In the genomic region with DNA sequence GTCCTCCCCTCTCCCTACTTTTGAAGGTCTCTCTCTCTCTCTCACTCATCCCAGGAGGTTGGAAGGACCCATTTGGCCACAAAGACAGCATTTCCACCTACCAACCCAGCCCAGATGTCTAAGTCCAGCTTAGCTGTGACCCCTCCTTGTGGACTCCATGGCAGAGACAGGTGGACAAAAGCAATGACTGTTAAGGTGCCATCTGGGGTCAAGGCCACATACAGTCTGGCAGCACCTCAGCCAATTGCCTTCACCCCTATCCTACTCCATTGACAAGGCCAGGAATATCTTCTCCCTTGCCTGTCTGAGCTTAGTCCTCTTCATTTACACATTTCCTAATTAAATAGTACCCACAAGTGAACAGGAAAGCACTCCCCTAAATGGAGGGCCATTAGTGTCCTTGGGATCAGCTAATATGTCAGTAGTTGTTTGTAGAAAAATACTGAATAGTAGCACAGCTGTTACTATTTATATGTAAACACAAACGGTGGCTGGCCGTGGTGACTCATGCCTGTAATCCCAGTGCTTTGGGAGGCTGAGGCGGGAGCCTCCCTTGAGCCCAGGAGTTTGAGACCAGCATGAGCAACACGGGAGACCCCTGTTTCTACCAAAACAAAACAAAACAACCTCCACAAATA, we compare ENCODE assay signal across 1 cellular context.
TF ChIP-seq lines count a peak whose summit lies in the region.

No MANE protein-coding gene starts in this region.

TF ChIP-seq in HepG2, 621 proteins besides CTCF, POLR2A, EP300 and RAD21 (continued from another document and continues in another):
- TF ChIP-seq ZNF407 (CRISPR knock-in tag; IDR thresholded peaks at IDR 0.05; ENCODE audit: not compliant biosample characterization) (no peak), SOX6 (IDR thresholded peaks at IDR 0.05) (no peak), SOX6 (CRISPR knock-in tag; IDR thresholded peaks at IDR 0.05) (peak; percentile 96), SMYD3 (CRISPR knock-in tag; IDR thresholded peaks at IDR 0.05) (peak; percentile 90; the same call in 1 of the 2 replicates), ZNF891 (CRISPR knock-in tag; IDR thresholded peaks at IDR 0.05) (no peak; the same call in 1 of the 2 replicates), MAZ (IDR thresholded peaks at IDR 0.05; ENCODE audit: borderline replicate concordance, low read depth, low read length) (no peak), MAZ (CRISPR knock-in tag; IDR thresholded peaks at IDR 0.05; ENCODE audit: low read depth) (0 out of 2 replicates have a peak, but pooled peaks have one; percentile 7), JUND (CRISPR knock-in tag; IDR thresholded peaks at IDR 0.05) (peak; percentile 94), PHF8 (CRISPR knock-in tag; IDR thresholded peaks at IDR 0.05) (0 out of 2 replicates have a peak, but pooled peaks have one; percentile 13), SNAPC2 (CRISPR knock-in tag; IDR thresholded peaks at IDR 0.05) (no peak), FOXM1 (CRISPR knock-in tag; IDR thresholded peaks at IDR 0.05) (no peak), PHF21A (CRISPR knock-in tag; IDR thresholded peaks at IDR 0.05) (peak; percentile 67), ZNF543 (CRISPR knock-in tag; IDR thresholded peaks at IDR 0.05) (no peak), ATF7 (IDR thresholded peaks at IDR 0.05) (no peak), ATF7 (CRISPR knock-in tag; IDR thresholded peaks at IDR 0.05) (peak; percentile 67; the same call in 1 of the 2 replicates), KLF9 (CRISPR knock-in tag; IDR thresholded peaks at IDR 0.05; ENCODE audit: low read depth) (no peak), HOMEZ (CRISPR knock-in tag; IDR thresholded peaks at IDR 0.05; ENCODE audit: low read depth) (peak; percentile 38; the same call in 1 of the 2 replicates), ZNF546 (CRISPR knock-in tag; conservative IDR thresholded peaks at IDR 0.05) (no peak), NKX3-1 (CRISPR knock-in tag; IDR thresholded peaks at IDR 0.05) (no peak), ZNF766 (CRISPR knock-in tag; IDR thresholded peaks at IDR 0.05; ENCODE audit: borderline replicate concordance) (no peak), ZFAT (CRISPR knock-in tag; conservative IDR thresholded peaks at IDR 0.05) (no peak), KDM4B (CRISPR knock-in tag; IDR thresholded peaks at IDR 0.05) (no peak), PBX2 (CRISPR knock-in tag; IDR thresholded peaks at IDR 0.05) (no peak), ZNF572 (CRISPR knock-in tag; IDR thresholded peaks at IDR 0.05) (no peak), KLF15 (CRISPR knock-in tag; IDR thresholded peaks at IDR 0.05; ENCODE audit: borderline replicate concordance) (no peak), ZNF256 (CRISPR knock-in tag; conservative IDR thresholded peaks at IDR 0.05) (no peak), NFATC3 (CRISPR knock-in tag; IDR thresholded peaks at IDR 0.05) (no peak), ZZZ3 (CRISPR knock-in tag; IDR thresholded peaks at IDR 0.05; ENCODE audit: borderline replicate concordance) (0 out of 2 replicates have a peak, but pooled peaks have one; percentile 16), ZNF563 (CRISPR knock-in tag; IDR thresholded peaks at IDR 0.05) (no peak), MAFK (conservative IDR thresholded peaks at IDR 0.05 in 1 of 2, IDR thresholded peaks at IDR 0.05 in 1 of 2; ENCODE audit: low read length in 2 of 2) (peak in 1 of 2 experiments; percentile 74; a peak in 1 of 4 replicates), AKAP8 (CRISPR knock-in tag; IDR thresholded peaks at IDR 0.05) (0 out of 2 replicates have a peak, but pooled peaks have one; percentile 44), CREB1 (IDR thresholded peaks at IDR 0.05) (no peak), CREB1 (CRISPR knock-in tag; IDR thresholded peaks at IDR 0.05) (peak; percentile 57; the same call in 1 of the 2 replicates), ZNF121 (CRISPR knock-in tag; IDR thresholded peaks at IDR 0.05) (peak; percentile 49; the same call in 1 of the 2 replicates)
- TF ChIP-seq, protein P1, sequence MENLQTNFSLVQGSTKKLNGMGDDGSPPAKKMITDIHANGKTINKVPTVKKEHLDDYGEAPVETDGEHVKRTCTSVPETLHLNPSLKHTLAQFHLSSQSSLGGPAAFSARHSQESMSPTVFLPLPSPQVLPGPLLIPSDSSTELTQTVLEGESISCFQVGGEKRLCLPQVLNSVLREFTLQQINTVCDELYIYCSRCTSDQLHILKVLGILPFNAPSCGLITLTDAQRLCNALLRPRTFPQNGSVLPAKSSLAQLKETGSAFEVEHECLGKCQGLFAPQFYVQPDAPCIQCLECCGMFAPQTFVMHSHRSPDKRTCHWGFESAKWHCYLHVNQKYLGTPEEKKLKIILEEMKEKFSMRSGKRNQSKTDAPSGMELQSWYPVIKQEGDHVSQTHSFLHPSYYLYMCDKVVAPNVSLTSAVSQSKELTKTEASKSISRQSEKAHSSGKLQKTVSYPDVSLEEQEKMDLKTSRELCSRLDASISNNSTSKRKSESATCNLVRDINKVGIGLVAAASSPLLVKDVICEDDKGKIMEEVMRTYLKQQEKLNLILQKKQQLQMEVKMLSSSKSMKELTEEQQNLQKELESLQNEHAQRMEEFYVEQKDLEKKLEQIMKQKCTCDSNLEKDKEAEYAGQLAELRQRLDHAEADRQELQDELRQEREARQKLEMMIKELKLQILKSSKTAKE (CRISPR knock-in tag; IDR thresholded peaks at IDR 0.05; ENCODE audit: borderline replicate concordance), result peak; percentile 96
- TF ChIP-seq, protein P2, sequence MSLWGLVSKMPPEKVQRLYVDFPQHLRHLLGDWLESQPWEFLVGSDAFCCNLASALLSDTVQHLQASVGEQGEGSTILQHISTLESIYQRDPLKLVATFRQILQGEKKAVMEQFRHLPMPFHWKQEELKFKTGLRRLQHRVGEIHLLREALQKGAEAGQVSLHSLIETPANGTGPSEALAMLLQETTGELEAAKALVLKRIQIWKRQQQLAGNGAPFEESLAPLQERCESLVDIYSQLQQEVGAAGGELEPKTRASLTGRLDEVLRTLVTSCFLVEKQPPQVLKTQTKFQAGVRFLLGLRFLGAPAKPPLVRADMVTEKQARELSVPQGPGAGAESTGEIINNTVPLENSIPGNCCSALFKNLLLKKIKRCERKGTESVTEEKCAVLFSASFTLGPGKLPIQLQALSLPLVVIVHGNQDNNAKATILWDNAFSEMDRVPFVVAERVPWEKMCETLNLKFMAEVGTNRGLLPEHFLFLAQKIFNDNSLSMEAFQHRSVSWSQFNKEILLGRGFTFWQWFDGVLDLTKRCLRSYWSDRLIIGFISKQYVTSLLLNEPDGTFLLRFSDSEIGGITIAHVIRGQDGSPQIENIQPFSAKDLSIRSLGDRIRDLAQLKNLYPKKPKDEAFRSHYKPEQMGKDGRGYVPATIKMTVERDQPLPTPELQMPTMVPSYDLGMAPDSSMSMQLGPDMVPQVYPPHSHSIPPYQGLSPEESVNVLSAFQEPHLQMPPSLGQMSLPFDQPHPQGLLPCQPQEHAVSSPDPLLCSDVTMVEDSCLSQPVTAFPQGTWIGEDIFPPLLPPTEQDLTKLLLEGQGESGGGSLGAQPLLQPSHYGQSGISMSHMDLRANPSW (CRISPR knock-in tag; IDR thresholded peaks at IDR 0.05; ENCODE audit: borderline replicate concordance), result no peak
- TF ChIP-seq, protein P3, sequence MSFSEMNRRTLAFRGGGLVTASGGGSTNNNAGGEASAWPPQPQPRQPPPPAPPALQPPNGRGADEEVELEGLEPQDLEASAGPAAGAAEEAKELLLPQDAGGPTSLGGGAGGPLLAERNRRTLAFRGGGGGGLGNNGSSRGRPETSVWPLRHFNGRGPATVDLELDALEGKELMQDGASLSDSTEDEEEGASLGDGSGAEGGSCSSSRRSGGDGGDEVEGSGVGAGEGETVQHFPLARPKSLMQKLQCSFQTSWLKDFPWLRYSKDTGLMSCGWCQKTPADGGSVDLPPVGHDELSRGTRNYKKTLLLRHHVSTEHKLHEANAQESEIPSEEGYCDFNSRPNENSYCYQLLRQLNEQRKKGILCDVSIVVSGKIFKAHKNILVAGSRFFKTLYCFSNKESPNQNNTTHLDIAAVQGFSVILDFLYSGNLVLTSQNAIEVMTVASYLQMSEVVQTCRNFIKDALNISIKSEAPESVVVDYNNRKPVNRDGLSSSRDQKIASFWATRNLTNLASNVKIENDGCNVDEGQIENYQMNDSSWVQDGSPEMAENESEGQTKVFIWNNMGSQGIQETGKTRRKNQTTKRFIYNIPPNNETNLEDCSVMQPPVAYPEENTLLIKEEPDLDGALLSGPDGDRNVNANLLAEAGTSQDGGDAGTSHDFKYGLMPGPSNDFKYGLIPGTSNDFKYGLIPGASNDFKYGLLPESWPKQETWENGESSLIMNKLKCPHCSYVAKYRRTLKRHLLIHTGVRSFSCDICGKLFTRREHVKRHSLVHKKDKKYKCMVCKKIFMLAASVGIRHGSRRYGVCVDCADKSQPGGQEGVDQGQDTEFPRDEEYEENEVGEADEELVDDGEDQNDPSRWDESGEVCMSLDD (CRISPR knock-in tag; IDR thresholded peaks at IDR 0.05; ENCODE audit: borderline replicate concordance), result peak; percentile 82; the same call in 1 of the 2 replicates
- TF ChIP-seq, protein P4, sequence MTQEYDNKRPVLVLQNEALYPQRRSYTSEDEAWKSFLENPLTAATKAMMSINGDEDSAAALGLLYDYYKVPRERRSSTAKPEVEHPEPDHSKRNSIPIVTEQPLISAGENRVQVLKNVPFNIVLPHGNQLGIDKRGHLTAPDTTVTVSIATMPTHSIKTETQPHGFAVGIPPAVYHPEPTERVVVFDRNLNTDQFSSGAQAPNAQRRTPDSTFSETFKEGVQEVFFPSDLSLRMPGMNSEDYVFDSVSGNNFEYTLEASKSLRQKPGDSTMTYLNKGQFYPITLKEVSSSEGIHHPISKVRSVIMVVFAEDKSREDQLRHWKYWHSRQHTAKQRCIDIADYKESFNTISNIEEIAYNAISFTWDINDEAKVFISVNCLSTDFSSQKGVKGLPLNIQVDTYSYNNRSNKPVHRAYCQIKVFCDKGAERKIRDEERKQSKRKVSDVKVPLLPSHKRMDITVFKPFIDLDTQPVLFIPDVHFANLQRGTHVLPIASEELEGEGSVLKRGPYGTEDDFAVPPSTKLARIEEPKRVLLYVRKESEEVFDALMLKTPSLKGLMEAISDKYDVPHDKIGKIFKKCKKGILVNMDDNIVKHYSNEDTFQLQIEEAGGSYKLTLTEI (CRISPR knock-in tag; conservative IDR thresholded peaks at IDR 0.05), result no peak
